8 cellular contexts compared by ENCODE assay signal in the genomic region with DNA sequence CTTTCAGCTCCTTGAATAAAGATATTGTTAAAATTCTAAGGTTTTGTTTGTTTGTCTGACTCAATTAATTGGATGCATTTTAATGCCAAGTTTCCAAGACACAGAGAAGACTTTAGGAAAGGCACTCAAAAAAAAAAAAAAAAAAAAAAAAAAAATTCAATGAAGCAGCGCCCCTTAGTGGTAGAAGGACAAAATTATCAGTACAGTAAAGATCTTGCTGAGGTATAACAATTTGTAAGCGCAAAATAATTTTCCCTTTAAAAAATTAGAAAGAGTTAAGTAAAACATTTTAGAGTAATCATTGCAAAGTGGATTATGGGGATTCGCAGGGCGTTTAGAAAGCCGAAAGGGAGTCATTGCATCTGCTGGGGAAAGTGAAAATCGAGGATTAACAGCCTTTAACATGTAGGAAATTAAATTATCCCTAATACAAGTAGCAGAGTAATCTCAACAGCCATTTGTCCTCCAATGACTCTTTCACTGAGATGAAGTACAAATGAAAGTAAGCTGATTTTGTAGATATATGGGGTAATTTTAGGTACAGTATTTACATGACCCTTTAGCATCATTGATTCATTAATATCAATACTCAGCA. TPM values are rescaled to one million over a fixed set of nuclear protein-coding genes. Genes with fewer than 3 reads are reported as not detected.
DNase-seq lines count a peak whose midpoint lies in the region; ATAC-seq, FAIRE-seq and TF ChIP-seq lines count a peak whose summit lies in the region.

No MANE protein-coding gene starts in this region.

- peak; percentile 99 for FAIRE-seq in G401.6 (lab: Jason Lieb, UNC)

- no peak overlapping the region for H3K4me2 ChIP-seq in MM.1S (ENCODE audit: low read depth, low read length)

- H3K27ac ChIP-seq in MM.1S (ENCODE audit: low read length): no peak overlapping the region

- H3K79me2 ChIP-seq in MM.1S (ENCODE audit: low read length): no peaks in the 10 kb centered on the region

- H3F3A ChIP-seq in MM.1S (ENCODE audit: insufficient read depth, low read length): no peaks in the 10 kb centered on the region

- peak; percentile 31 for DNase-seq in MM.1S
- peak; percentile 15 for DNase-seq in amniotic epithelial cell (ENCODE audit: low read depth)
- no peak for DNase-seq in left lobe of liver (ENCODE audit: low spot score)
- no peak for DNase-seq in ecto neural progenitor cell (ENCODE audit: low spot score)
- no peak for DNase-seq in 8988T
- no peak for DNase-seq in activated naive CD4-positive, alpha-beta T cell treated with anti-CD3 and anti-CD28 coated beads, Interleukin-2, amount 50 U/mL, for 16 hours

- ATAC-seq in left lobe of liver (peak; percentile 58), GM21528 (IDR thresholded peaks at IDR 0.05; ENCODE audit: low FRiP score, unreplicated experiment) (no peak)

- no peak overlapping the region for H3K4me3 ChIP-seq in MM.1S (ENCODE audit: low read length)

- TF ChIP-seq CTCF in MM.1S (IDR thresholded peaks at IDR 0.05; ENCODE audit: low read length): peak; percentile 35

- H3K9me3 ChIP-seq in MM.1S (replicated peaks; ENCODE audit: insufficient read depth, low read length): no peaks in the 10 kb centered on the region

- no peaks in the 10 kb centered on the region for H3K9me2 ChIP-seq in MM.1S (replicated peaks; ENCODE audit: insufficient read depth, low read length)

- H3K9ac ChIP-seq in MM.1S (ENCODE audit: low read length): no peak overlapping the region

- no peaks in the 10 kb centered on the region for H3K36me3 ChIP-seq in MM.1S (replicated peaks; ENCODE audit: insufficient read depth, low read length)

- no peaks in the 10 kb centered on the region for H3K27me3 ChIP-seq in MM.1S (replicated peaks; ENCODE audit: insufficient read depth, low read length)

- H4K20me1 ChIP-seq in MM.1S (ENCODE audit: insufficient read depth, low read length): no peaks in the 10 kb centered on the region

- H3K4me1 ChIP-seq in MM.1S (ENCODE audit: low read length): 0 out of 2 replicates have a peak, but pooled peaks cover 6% of the 10 kb centered on the region

- H2AFZ ChIP-seq in MM.1S (ENCODE audit: low read length): no peak overlapping the region

RNA-seq across cellular contexts. Expression of a gene that starts 5.8 kb away (rescaled TPM):
- 27.2 TPM for total RNA-seq in left lobe of liver

RNA-seq across cellular contexts. Expression of a gene that starts 34.0 kb away (rescaled TPM):
- not detected for total RNA-seq in left lobe of liver

Comparison
In these comparisons a context has a peak if more than half of its experiments do, and no peak if none do; other contexts are left out.
1. DNase-seq: peak in MM.1S (single experiment) and amniotic epithelial cell (single experiment); none in left lobe of liver (single experiment), ecto neural progenitor cell (single experiment), 8988T (single experiment) and activated naive CD4-positive, alpha-beta T cell treated with anti-CD3 and anti-CD28 coated beads, Interleukin-2, amount 50 U/mL, for 16 hours (single experiment).